ENCODE assay signal across 27 cellular contexts in the genomic region with DNA sequence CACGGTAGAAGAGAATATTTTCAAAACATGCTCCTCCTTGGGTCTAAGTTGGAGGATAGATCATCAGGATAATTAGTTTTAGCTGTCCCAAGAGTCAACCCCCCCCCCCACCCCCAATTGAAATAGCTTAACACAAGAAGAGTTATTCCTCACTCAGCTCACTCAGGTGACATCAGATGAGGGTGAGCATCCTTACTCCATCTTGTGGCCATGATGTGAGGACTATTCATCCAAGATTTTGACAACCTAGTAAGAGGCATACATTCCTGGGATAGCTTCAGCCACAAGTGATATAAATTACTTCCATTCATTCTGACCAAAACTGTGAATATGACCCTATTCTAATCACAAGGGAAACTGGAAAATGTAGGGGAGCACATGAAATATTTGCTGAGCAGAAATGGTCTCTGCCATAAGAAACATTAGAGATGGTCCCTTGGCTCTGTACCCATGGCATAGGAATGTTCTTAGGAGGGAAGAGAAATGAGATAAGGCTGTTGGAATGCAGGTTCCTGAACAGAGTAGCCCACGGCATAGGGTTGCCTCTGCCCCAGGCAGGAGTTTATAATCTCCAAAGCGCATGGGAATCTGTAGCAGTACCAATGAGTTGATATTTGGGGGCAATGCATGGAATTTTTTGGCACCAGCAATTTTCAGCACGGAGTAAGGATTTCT.
"Had no signal": no experiment of that assay in that cellular context is flagged by ENCODE, and none has a peak within 500 bp of the region (broad histone marks: within the 10 kb centered on the region; RNA-seq: fewer than 3 reads in every experiment).

No MANE protein-coding gene starts in this region.

- DNase-seq: activated CD4-positive, alpha-beta T cell treated with anti-CD3 and anti-CD28 coated beads, Interleukin-2, amount 10 ng/mL, durations not matched to agents 7 days and 5 days; activated CD4-positive, CD25-positive, alpha-beta regulatory T cell treated with anti-CD3 and anti-CD28 coated beads, Interleukin-2, amount 50 U/mL, for 72 hours; activated CD8-positive, alpha-beta memory T cell treated with anti-CD3 and anti-CD28 coated beads, Interleukin-2, amount 10 ng/mL, durations not matched to agents 7 days and 5 days; activated CD8-positive, alpha-beta T cell treated with anti-CD3 and anti-CD28 coated beads for 36 hours; activated effector memory CD4-positive, alpha-beta T cell treated with anti-CD3 and anti-CD28 coated beads, Interleukin-2, amount 50 U/mL, for 16 hours; activated naive CD4-positive, alpha-beta T cell treated with anti-CD3 and anti-CD28 coated beads, Interleukin-2, amount 10 ng/mL, durations not matched to agents 7 days and 5 days; activated naive CD8-positive, alpha-beta T cell treated with anti-CD3 and anti-CD28 coated beads, Interleukin-2, amount 50 U/mL, for 24 hours; activated T-cell treated with anti-CD3 and anti-CD28 coated beads for 4 hours; brain microvascular endothelial cell; caudate nucleus; effector CD4-positive, alpha-beta T cell; erythroblast; foreskin fibroblast; kidney; midbrain; sigmoid colon; stimulated activated CD4-positive, alpha-beta T cell treated with anti-CD3 and anti-CD28 coated beads, Interleukin-4, amount 100 ng/mL, for 24 hours; stimulated activated naive CD4-positive, alpha-beta T cell treated with Interleukin-2 at 50 U/mL for 16 hours; T-cell had no signal

- H3K27ac Mint-ChIP-seq: activated CD4-positive, alpha-beta T cell treated with anti-CD3 and anti-CD28 coated beads, Interleukin-2, amount 10 ng/mL, durations not matched to agents 7 days and 5 days; activated CD8-positive, alpha-beta memory T cell treated with anti-CD3 and anti-CD28 coated beads, Interleukin-2, amount 10 ng/mL, durations not matched to agents 7 days and 5 days; activated CD8-positive, alpha-beta T cell treated with anti-CD3 and anti-CD28 coated beads for 36 hours; activated naive CD4-positive, alpha-beta T cell treated with anti-CD3 and anti-CD28 coated beads, Interleukin-2, amount 10 ng/mL, durations not matched to agents 7 days and 5 days; activated naive CD8-positive, alpha-beta T cell treated with anti-CD3 and anti-CD28 coated beads, Interleukin-2, amount 50 U/mL, for 24 hours; dendritic cell treated with granulocyte-macrophage colony-stimulating factor and Interleukin-4, amounts not matched to agents 40 ng/mL and 50 ng/mL, for 4 days; natural killer cell treated with Interleukin-12 subunit alpha and Interleukin-12 subunit beta and Interleukin-15 and Interleukin-18, amount 100 ng/mL, for 72 hours; T-cell; T-helper 2 cell treated with Interferon-gamma antibody and Interleukin-4, amounts not matched to agents 5 μg/mL and 100 μg/mL, for 36 hours had no signal

- H3K36me3 Mint-ChIP-seq: activated CD8-positive, alpha-beta memory T cell treated with anti-CD3 and anti-CD28 coated beads, Interleukin-2, amount 10 ng/mL, durations not matched to agents 7 days and 5 days; activated naive CD4-positive, alpha-beta T cell treated with anti-CD3 and anti-CD28 coated beads, Interleukin-2, amount 10 ng/mL, durations not matched to agents 7 days and 5 days; natural killer cell treated with Interleukin-12 subunit alpha and Interleukin-12 subunit beta and Interleukin-15 and Interleukin-18, amount 100 ng/mL, for 72 hours; T-cell had no signal

- H3K4me3 ChIP-seq: sigmoid colon, vagina had no signal

- H3K9me3 ChIP-seq: neutrophil, sigmoid colon, vagina had no signal

- H3K4me3 Mint-ChIP-seq: activated CD4-positive, alpha-beta T cell treated with anti-CD3 and anti-CD28 coated beads, Interleukin-2, amount 10 ng/mL, durations not matched to agents 7 days and 5 days; activated CD8-positive, alpha-beta memory T cell treated with anti-CD3 and anti-CD28 coated beads, Interleukin-2, amount 10 ng/mL, durations not matched to agents 7 days and 5 days; activated CD8-positive, alpha-beta T cell treated with anti-CD3 and anti-CD28 coated beads for 36 hours; activated naive CD4-positive, alpha-beta T cell treated with anti-CD3 and anti-CD28 coated beads, Interleukin-2, amount 10 ng/mL, durations not matched to agents 7 days and 5 days; activated naive CD8-positive, alpha-beta T cell treated with anti-CD3 and anti-CD28 coated beads, Interleukin-2, amount 50 U/mL, for 24 hours; dendritic cell treated with granulocyte-macrophage colony-stimulating factor and Interleukin-4, amounts not matched to agents 40 ng/mL and 50 ng/mL, for 4 days; natural killer cell treated with Interleukin-12 subunit alpha and Interleukin-12 subunit beta and Interleukin-15 and Interleukin-18, amount 100 ng/mL, for 72 hours; T-cell; T-helper 2 cell treated with Interferon-gamma antibody and Interleukin-4, amounts not matched to agents 5 μg/mL and 100 μg/mL, for 36 hours had no signal

- H3K36me3 ChIP-seq: brain microvascular endothelial cell, neutrophil, sigmoid colon, vagina had no signal

- H3K27me3 Mint-ChIP-seq: activated CD4-positive, alpha-beta T cell treated with anti-CD3 and anti-CD28 coated beads, Interleukin-2, amount 10 ng/mL, durations not matched to agents 7 days and 5 days; activated CD8-positive, alpha-beta memory T cell treated with anti-CD3 and anti-CD28 coated beads, Interleukin-2, amount 10 ng/mL, durations not matched to agents 7 days and 5 days; activated CD8-positive, alpha-beta T cell treated with anti-CD3 and anti-CD28 coated beads for 36 hours; activated naive CD4-positive, alpha-beta T cell treated with anti-CD3 and anti-CD28 coated beads, Interleukin-2, amount 10 ng/mL, durations not matched to agents 7 days and 5 days; dendritic cell treated with granulocyte-macrophage colony-stimulating factor and Interleukin-4, amounts not matched to agents 40 ng/mL and 50 ng/mL, for 4 days; T-cell had no signal

- H3K4me1 ChIP-seq: parathyroid adenoma, sigmoid colon, vagina had no signal

- H3K27me3 ChIP-seq: brain microvascular endothelial cell, neutrophil, sigmoid colon, vagina had no signal

- ATAC-seq: activated CD8-positive, alpha-beta memory T cell treated with anti-CD3 and anti-CD28 coated beads, Interleukin-2, amount 10 ng/mL, durations not matched to agents 7 days and 5 days; activated CD8-positive, alpha-beta T cell treated with anti-CD3 and anti-CD28 coated beads for 36 hours; activated naive CD8-positive, alpha-beta T cell treated with anti-CD3 and anti-CD28 coated beads, Interleukin-2, amount 50 U/mL, for 24 hours; left lobe of liver; natural killer cell treated with Interleukin-12 subunit alpha and Interleukin-12 subunit beta and Interleukin-15 and Interleukin-18, amount 100 ng/mL, for 72 hours; T-cell had no signal

- H3K27ac ChIP-seq: brain microvascular endothelial cell, neutrophil, parathyroid adenoma, sigmoid colon, vagina, VCaP had no signal

- H3K4me1 Mint-ChIP-seq: activated CD4-positive, alpha-beta T cell treated with anti-CD3 and anti-CD28 coated beads, Interleukin-2, amount 10 ng/mL, durations not matched to agents 7 days and 5 days; activated CD8-positive, alpha-beta memory T cell treated with anti-CD3 and anti-CD28 coated beads, Interleukin-2, amount 10 ng/mL, durations not matched to agents 7 days and 5 days; activated naive CD4-positive, alpha-beta T cell treated with anti-CD3 and anti-CD28 coated beads, Interleukin-2, amount 10 ng/mL, durations not matched to agents 7 days and 5 days; activated naive CD8-positive, alpha-beta T cell treated with anti-CD3 and anti-CD28 coated beads, Interleukin-2, amount 50 U/mL, for 24 hours; T-cell had no signal

- H3K9me3 Mint-ChIP-seq: activated CD4-positive, alpha-beta T cell treated with anti-CD3 and anti-CD28 coated beads, Interleukin-2, amount 10 ng/mL, durations not matched to agents 7 days and 5 days; activated CD8-positive, alpha-beta T cell treated with anti-CD3 and anti-CD28 coated beads for 36 hours; activated naive CD4-positive, alpha-beta T cell treated with anti-CD3 and anti-CD28 coated beads, Interleukin-2, amount 10 ng/mL, durations not matched to agents 7 days and 5 days; activated naive CD8-positive, alpha-beta T cell treated with anti-CD3 and anti-CD28 coated beads, Interleukin-2, amount 50 U/mL, for 24 hours; dendritic cell treated with granulocyte-macrophage colony-stimulating factor and Interleukin-4, amounts not matched to agents 40 ng/mL and 50 ng/mL, for 4 days; T-helper 2 cell treated with Interferon-gamma antibody and Interleukin-4, amounts not matched to agents 5 μg/mL and 100 μg/mL, for 36 hours had no signal
